ENCODE assay signal across 11 cellular contexts in the genomic region with DNA sequence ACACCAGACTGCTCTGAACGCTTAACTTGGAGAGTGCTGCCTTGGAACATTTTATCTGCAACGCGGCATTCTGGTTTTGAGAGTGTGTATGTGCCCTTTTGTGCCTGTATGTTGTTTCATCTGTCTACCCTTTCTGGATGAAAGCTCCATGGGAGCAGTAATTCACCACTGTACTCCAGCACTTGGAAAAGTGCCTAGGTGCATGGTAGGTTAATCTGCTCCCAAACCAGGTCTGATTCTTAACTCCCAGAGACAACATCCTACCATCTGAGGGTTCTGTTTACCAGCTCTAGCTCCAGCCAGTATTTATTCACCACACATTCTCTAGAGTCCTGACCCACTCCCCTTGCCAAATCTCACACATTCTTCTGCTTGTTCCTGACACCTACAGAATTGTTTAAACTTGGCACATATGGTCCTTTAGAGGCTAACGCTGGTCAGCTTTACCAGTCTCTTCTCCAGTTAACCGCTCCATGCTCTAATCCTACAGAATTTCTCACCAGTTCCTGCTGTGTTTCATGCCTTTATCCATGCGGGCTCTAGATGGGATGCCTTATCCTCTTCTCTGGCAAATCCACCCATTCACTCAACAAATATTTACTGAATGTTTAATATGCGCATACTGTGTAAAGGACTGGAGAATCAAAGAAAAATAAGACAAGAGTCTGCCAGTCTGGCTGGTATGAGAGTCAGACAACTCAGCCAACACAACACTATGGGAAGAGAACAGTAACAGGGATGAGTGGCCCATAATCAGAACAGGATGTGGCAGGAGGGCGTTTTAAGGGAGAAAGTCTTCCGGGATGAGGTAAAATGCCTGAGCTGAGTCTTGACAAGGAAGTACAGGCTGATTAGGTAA. TPM values are rescaled to one million over a fixed set of nuclear protein-coding genes. Genes with fewer than 3 reads are reported as not detected.
DNase-seq lines count a peak whose midpoint lies in the region; ATAC-seq and TF ChIP-seq lines count a peak whose summit lies in the region.
"Had no signal": no experiment of that assay in that cellular context is flagged by ENCODE, and none has a peak within 500 bp of the region (broad histone marks: within the 10 kb centered on the region; RNA-seq: fewer than 3 reads in every experiment).

No MANE protein-coding gene starts in this region.

- intact Hi-C loops in activated B cell treated with CpG ODN at 0.5 μM for 24 hours (cut with micrococcal nuclease) = no loop called here
- intact Hi-C loops in heart right ventricle (cut with DNase I) = loop anchor here in 1 of 10 donors (5.0 kb wide), 1 partner anchor 42 kb away; no protein-coding TSS in a partner anchor
- intact Hi-C loops in thyroid gland (cut with DNase I) = no loop called here
- intact Hi-C loops in activated CD8-positive, alpha-beta T cell treated with anti-CD3 and anti-CD28 coated beads for 36 hours (cut with micrococcal nuclease) = no loop called here

- no peak for ATAC-seq in activated naive CD4-positive, alpha-beta T cell treated with anti-CD3 and anti-CD28 coated beads, Interleukin-2, amount 50 U/mL, for 72 hours
- ATAC-seq in activated B cell treated with CpG ODN at 0.5 μM for 24 hours (ENCODE audit: low read depth) (no peak), heart right ventricle (peak; percentile 41 to 91 (median 72))
- no peak for ATAC-seq in activated CD8-positive, alpha-beta T cell treated with anti-CD3 and anti-CD28 coated beads for 36 hours
- ATAC-seq: activated T-cell treated with anti-CD3 and anti-CD28 coated beads, Interleukin-2, amount 50 U/mL, for 4 hours had no signal

- WGBS in heart right ventricle, 2 donors = 46 to 55% methylated on average over 9 of the region's 9 CpGs
- 66 to 68% methylated on average over 9 of the region's 9 CpGs for WGBS in thyroid gland, 2 donors

- H3K27me3 Mint-ChIP-seq in activated B cell treated with CpG ODN at 0.5 μM for 24 hours = no peaks in the 10 kb centered on the region
- no peaks in the 10 kb centered on the region for H3K27me3 Mint-ChIP-seq in activated CD8-positive, alpha-beta T cell treated with anti-CD3 and anti-CD28 coated beads for 36 hours

- no peak for TF ChIP-seq POLR2A in thyroid gland (IDR thresholded peaks at IDR 0.05)

- POLR2A ChIA-PET in activated B cell treated with CpG ODN at 0.5 μM for 24 hours (lab: Charles Lee) = no interaction called here
- POLR2A ChIA-PET in activated CD8-positive, alpha-beta T cell treated with anti-CD3 and anti-CD28 coated beads for 36 hours (lab: Charles Lee) = interaction anchor here (0.6 kb wide), 1 partner anchor 12 kb away, joined by 3 read pairs; no protein-coding TSS in a partner anchor

- peaks cover 0 to 44% (median 0%) of the 10 kb centered on the region in 9 donors for H3K36me3 ChIP-seq in heart right ventricle
- no peaks in the 10 kb centered on the region for H3K36me3 ChIP-seq in thyroid gland

- H3K4me1 ChIP-seq in heart right ventricle (peaks cover 2 to 79% (median 46%) of the 10 kb centered on the region in 9 donors), thyroid gland (peaks cover 44 to 49% of the 10 kb centered on the region in 2 donors)
- H3K4me1 ChIP-seq: Peyer's patch had no signal

- no peak for TF ChIP-seq CTCF in activated B cell treated with CpG ODN at 0.5 μM for 24 hours (IDR thresholded peaks at IDR 0.05)
- TF ChIP-seq CTCF in heart right ventricle (IDR thresholded peaks at IDR 0.05) = no peak
- no peak for TF ChIP-seq CTCF in thyroid gland (IDR thresholded peaks at IDR 0.05)
- no peak for TF ChIP-seq CTCF in activated CD8-positive, alpha-beta T cell treated with anti-CD3 and anti-CD28 coated beads for 36 hours (IDR thresholded peaks at IDR 0.05)

- H3K27ac ChIP-seq in heart right ventricle (peak overlapping the region; percentile 31 to 73 (median 66)), thyroid gland (peak overlapping the region; percentile 2 to 57 (median 34))
- H3K27ac ChIP-seq: Peyer's patch had no signal

- H3K27me3 ChIP-seq in heart right ventricle = no peaks in the 10 kb centered on the region
- H3K27me3 ChIP-seq in thyroid gland = no peaks in the 10 kb centered on the region
- H3K27me3 ChIP-seq: Peyer's patch had no signal

- no peaks in the 10 kb centered on the region for H3K9me3 Mint-ChIP-seq in activated naive CD4-positive, alpha-beta T cell treated with anti-CD3 and anti-CD28 coated beads, Interleukin-2, amount 50 U/mL, for 72 hours
- H3K9me3 Mint-ChIP-seq in activated B cell treated with CpG ODN at 0.5 μM for 24 hours = no peaks in the 10 kb centered on the region
- no peaks in the 10 kb centered on the region for H3K9me3 Mint-ChIP-seq in activated CD8-positive, alpha-beta T cell treated with anti-CD3 and anti-CD28 coated beads for 36 hours
- H3K9me3 Mint-ChIP-seq: activated T-cell treated with anti-CD3 and anti-CD28 coated beads, Interleukin-2, amount 50 U/mL, for 4 hours had no signal

- DNase-seq in activated naive CD4-positive, alpha-beta T cell treated with anti-CD3 and anti-CD28 coated beads, Interleukin-2, amount 50 U/mL, for 72 hours (ENCODE audit: low spot score in 2 of 2) = no peak
- DNase-seq in activated naive CD4-positive, alpha-beta T cell treated with Interleukin-2 at 50 U/mL for 16 hours = no peak
- DNase-seq in activated B cell treated with CpG ODN at 0.5 μM for 24 hours (no peak), heart right ventricle (peak in 1 of 2 donors; percentile 16), thyroid gland (peak; percentile 19 to 33), NCI-H82 treated with DMSO at 0.1 percent for 48 hours (lab: John Stamatoyannopoulos, UW; ENCODE audit: unreplicated experiment) (no peak), ecto neural progenitor cell (ENCODE audit: low spot score) (no peak)
- DNase-seq in activated CD8-positive, alpha-beta T cell treated with anti-CD3 and anti-CD28 coated beads for 36 hours = no peak
- DNase-seq: activated T-cell treated with anti-CD3 and anti-CD28 coated beads, Interleukin-2, amount 50 U/mL, for 4 hours; DND-41; Peyer's patch had no signal

- peaks cover 5 to 20% of the 10 kb centered on the region in 2 donors for H3K36me3 Mint-ChIP-seq in activated naive CD4-positive, alpha-beta T cell treated with anti-CD3 and anti-CD28 coated beads, Interleukin-2, amount 50 U/mL, for 72 hours
- H3K36me3 Mint-ChIP-seq in activated B cell treated with CpG ODN at 0.5 μM for 24 hours (ENCODE audit: low read depth) = peaks cover 69% of the 10 kb centered on the region
- peaks cover 30% of the 10 kb centered on the region for H3K36me3 Mint-ChIP-seq in activated CD8-positive, alpha-beta T cell treated with anti-CD3 and anti-CD28 coated beads for 36 hours (ENCODE audit: low read depth)

- H3K4me1 Mint-ChIP-seq in activated B cell treated with CpG ODN at 0.5 μM for 24 hours = peaks cover 44% of the 10 kb centered on the region
- H3K4me1 Mint-ChIP-seq in activated CD8-positive, alpha-beta T cell treated with anti-CD3 and anti-CD28 coated beads for 36 hours (ENCODE audit: low read depth) = peaks cover 30% of the 10 kb centered on the region

- CTCF ChIA-PET in activated B cell treated with CpG ODN at 0.5 μM for 24 hours (lab: Charles Lee) = no interaction called here
- CTCF ChIA-PET in activated CD8-positive, alpha-beta T cell treated with anti-CD3 and anti-CD28 coated beads for 36 hours (lab: Charles Lee) = no interaction called here

- H3K4me3 ChIP-seq in heart right ventricle = no peak overlapping the region
- no peak overlapping the region for H3K4me3 ChIP-seq in thyroid gland (replicated peaks in 1 of 3)
- H3K4me3 ChIP-seq: Peyer's patch had no signal

- H3K9me3 ChIP-seq in heart right ventricle (no peaks in the 10 kb centered on the region), thyroid gland (no peaks in the 10 kb centered on the region)
- H3K9me3 ChIP-seq: Peyer's patch had no signal

- H3K4me3 Mint-ChIP-seq in activated B cell treated with CpG ODN at 0.5 μM for 24 hours = no peak overlapping the region
- H3K4me3 Mint-ChIP-seq in activated CD8-positive, alpha-beta T cell treated with anti-CD3 and anti-CD28 coated beads for 36 hours = no peak overlapping the region
- H3K4me3 Mint-ChIP-seq: activated T-cell treated with anti-CD3 and anti-CD28 coated beads, Interleukin-2, amount 50 U/mL, for 4 hours had no signal

- H3K27ac Mint-ChIP-seq in activated naive CD4-positive, alpha-beta T cell treated with anti-CD3 and anti-CD28 coated beads, Interleukin-2, amount 50 U/mL, for 72 hours = peak overlapping the region; percentile 37 to 51
- H3K27ac Mint-ChIP-seq in activated B cell treated with CpG ODN at 0.5 μM for 24 hours = peak overlapping the region; percentile 66
- H3K27ac Mint-ChIP-seq in activated CD8-positive, alpha-beta T cell treated with anti-CD3 and anti-CD28 coated beads for 36 hours = no peak overlapping the region

RNA-seq across cellular contexts. Expression of a gene that starts 46.4 kb away (rescaled TPM):
- total RNA-seq in activated naive CD4-positive, alpha-beta T cell treated with anti-CD3 and anti-CD28 coated beads, Interleukin-2, amount 50 U/mL, for 72 hours = 100 to 1,000 TPM; 117 to 125 TPM
- total RNA-seq in activated B cell treated with CpG ODN at 0.5 μM for 24 hours (130 and 137 TPM in 2 replicates), heart right ventricle (100 to 1,000 TPM in 2 of 10 donors, 10 to 100 TPM in 8; 63.3 to 107 (median 84.7) TPM), thyroid gland (100 to 1,000 TPM; 116 to 128 (median 125) TPM)
- polyA plus RNA-seq in heart right ventricle = 10 to 100 TPM; 15.7 to 47.5 TPM
- total RNA-seq in activated CD8-positive, alpha-beta T cell treated with anti-CD3 and anti-CD28 coated beads for 36 hours = 100 to 1,000 TPM; 108 to 115 TPM

Comparison
In these comparisons a context has a peak if more than half of its experiments do, and no peak if none do; other contexts are left out.
1. ATAC-seq: peak in heart right ventricle (8 of 8); none in activated naive CD4-positive, alpha-beta T cell treated with anti-CD3 and anti-CD28 coated beads, Interleukin-2, amount 50 U/mL, for 72 hours (0 of 2), activated B cell treated with CpG ODN at 0.5 μM for 24 hours (single experiment) and activated CD8-positive, alpha-beta T cell treated with anti-CD3 and anti-CD28 coated beads for 36 hours (single experiment).
2. DNase-seq: peak in thyroid gland (2 of 2); none in activated naive CD4-positive, alpha-beta T cell treated with anti-CD3 and anti-CD28 coated beads, Interleukin-2, amount 50 U/mL, for 72 hours (0 of 2), activated naive CD4-positive, alpha-beta T cell treated with Interleukin-2 at 50 U/mL for 16 hours (single experiment), activated B cell treated with CpG ODN at 0.5 μM for 24 hours (single experiment), activated CD8-positive, alpha-beta T cell treated with anti-CD3 and anti-CD28 coated beads for 36 hours (single experiment), NCI-H82 treated with DMSO at 0.1 percent for 48 hours (single experiment) and ecto neural progenitor cell (single experiment).